ENCODE assay signal across 8 cellular contexts in genomic region chr5:14011089-14012004, GRCh38.
DNase-seq lines count a peak whose midpoint lies in the region; ATAC-seq, FAIRE-seq and TF ChIP-seq lines count a peak whose summit lies in the region.

No MANE protein-coding gene starts in this region.

- H3K27ac Mint-ChIP-seq in activated T-cell treated with anti-CD3 and anti-CD28 coated beads, Interleukin-2, amount 50 U/mL, for 72 hours: no peak overlapping the region
- peak overlapping the region in 1 of 10 donors; percentile 50 for H3K27ac Mint-ChIP-seq in naive thymus-derived CD8-positive, alpha-beta T cell

- peak overlapping the region; percentile 58 for H3K4me3 ChIP-seq in fibroblast of villous mesenchyme (ENCODE audit: low read depth, low read length)

- POLR2A ChIA-PET in naive thymus-derived CD8-positive, alpha-beta T cell (lab: Charles Lee): no interaction called here

- peaks cover 0 to 2% of the 10 kb centered on the region in 2 donors for H3K36me3 Mint-ChIP-seq in activated T-cell treated with anti-CD3 and anti-CD28 coated beads, Interleukin-2, amount 50 U/mL, for 72 hours (ENCODE audit: insufficient read depth in 2 of 2)
- H3K36me3 Mint-ChIP-seq in naive thymus-derived CD8-positive, alpha-beta T cell: no peaks in the 10 kb centered on the region

- H3K27me3 Mint-ChIP-seq in activated T-cell treated with anti-CD3 and anti-CD28 coated beads, Interleukin-2, amount 50 U/mL, for 72 hours (ENCODE audit: low read depth): peaks cover 52% of the 10 kb centered on the region
- peaks cover 22 to 60% (median 28%) of the 10 kb centered on the region in 5 donors for H3K27me3 Mint-ChIP-seq in naive thymus-derived CD8-positive, alpha-beta T cell

- DNase-seq in D721Med (ENCODE audit: insufficient read length, low spot score) (peak; percentile 25), NCI-H526 treated with DMSO at 0.1 percent for 48 hours (lab: John Stamatoyannopoulos, UW) (peak; percentile 91), fibroblast of villous mesenchyme (ENCODE audit: low read depth) (peak; percentile 90), superior temporal gyrus (ENCODE audit: extremely low spot score) (peak; percentile 73)
- peak; percentile 42 to 54 for DNase-seq in activated T-cell treated with anti-CD3 and anti-CD28 coated beads, Interleukin-2, amount 50 U/mL, for 72 hours
- DNase-seq in naive thymus-derived CD8-positive, alpha-beta T cell: peak in 5 of 10 donors; percentile 0 to 19 (median 4)

- H3K9me3 Mint-ChIP-seq in activated T-cell treated with anti-CD3 and anti-CD28 coated beads, Interleukin-2, amount 50 U/mL, for 72 hours: no peaks in the 10 kb centered on the region
- peaks cover 0 to 2% (median 0%) of the 10 kb centered on the region in 9 donors for H3K9me3 Mint-ChIP-seq in naive thymus-derived CD8-positive, alpha-beta T cell

- no peak for FAIRE-seq in D721Med (lab: Jason Lieb, UNC)

- no peak for TF ChIP-seq CTCF in D721Med (IDR thresholded peaks at IDR 0.05; ENCODE audit: insufficient read depth, missing control alignments)
- no peak for TF ChIP-seq CTCF in fibroblast of villous mesenchyme (IDR thresholded peaks at IDR 0.05; ENCODE audit: insufficient read depth, low read depth, low read length)

- H3K4me3 Mint-ChIP-seq in activated T-cell treated with anti-CD3 and anti-CD28 coated beads, Interleukin-2, amount 50 U/mL, for 72 hours: peak overlapping the region; percentile 91 to 92
- H3K4me3 Mint-ChIP-seq in naive thymus-derived CD8-positive, alpha-beta T cell: peak overlapping the region; percentile 51 to 88 (median 80)

- H3K4me1 Mint-ChIP-seq in activated T-cell treated with anti-CD3 and anti-CD28 coated beads, Interleukin-2, amount 50 U/mL, for 72 hours (ENCODE audit: low read depth): peaks cover 11% of the 10 kb centered on the region
- H3K4me1 Mint-ChIP-seq in naive thymus-derived CD8-positive, alpha-beta T cell: peaks cover 6 to 11% (median 9%) of the 10 kb centered on the region in 4 donors

- ATAC-seq in GM19463 (IDR thresholded peaks at IDR 0.05; ENCODE audit: unreplicated experiment): peak; percentile 93
- peak; percentile 89 for ATAC-seq in HG03521 (IDR thresholded peaks at IDR 0.05; ENCODE audit: unreplicated experiment)
- peak; percentile 93 to 95 for ATAC-seq in activated T-cell treated with anti-CD3 and anti-CD28 coated beads, Interleukin-2, amount 50 U/mL, for 72 hours (replicated peaks in 1 of 2)
- ATAC-seq in naive thymus-derived CD8-positive, alpha-beta T cell: peak; percentile 44 to 63
